In the genomic region with DNA sequence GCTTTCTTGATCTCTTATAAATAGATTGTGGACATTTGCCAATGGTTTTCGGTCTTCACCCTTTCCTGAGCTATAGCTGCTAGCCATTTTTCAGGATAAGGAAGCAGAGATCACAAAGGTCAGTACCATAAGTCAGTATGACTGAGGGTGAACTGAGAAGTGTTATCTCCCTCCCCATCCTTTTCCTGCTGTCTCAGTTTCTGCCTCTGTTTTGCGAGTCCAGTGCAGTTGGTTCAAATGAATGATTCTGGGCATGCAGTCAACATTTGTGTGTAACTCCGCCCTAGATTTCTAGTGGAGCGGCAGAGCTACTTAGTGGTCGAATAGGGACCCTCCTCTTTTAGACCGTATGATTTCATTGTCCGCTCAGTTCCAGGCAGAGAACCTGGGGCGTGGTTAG, we compare ENCODE assay signal across 1 cellular context.
TF ChIP-seq lines count a peak whose summit lies in the region.

No MANE protein-coding gene starts in this region.

TF ChIP-seq in IMR-90, 13 proteins besides CTCF, POLR2A, EP300 and RAD21:
- TF ChIP-seq SMC3 (IDR thresholded peaks at IDR 0.05; ENCODE audit: low read depth, low read length) = no peak
- TF ChIP-seq CHD1 (IDR thresholded peaks at IDR 0.05; ENCODE audit: low read depth, low read length) = no peak
- no peak for TF ChIP-seq BHLHE40 (IDR thresholded peaks at IDR 0.05; ENCODE audit: low read depth, low read length)
- TF ChIP-seq MXI1 (IDR thresholded peaks at IDR 0.05; ENCODE audit: borderline replicate concordance, low read depth, low read length) = no peak
- no peak for TF ChIP-seq RFX5 (IDR thresholded peaks at IDR 0.05; ENCODE audit: low read depth, low read length)
- no peak for TF ChIP-seq NFE2L2 (IDR thresholded peaks at IDR 0.05; ENCODE audit: low read depth, low read length)
- TF ChIP-seq RCOR1 (IDR thresholded peaks at IDR 0.05; ENCODE audit: insufficient replicate concordance, low read length) = no peak
- no peak for TF ChIP-seq CEBPB (IDR thresholded peaks at IDR 0.05; ENCODE audit: low read depth, low read length)
- TF ChIP-seq MAZ (IDR thresholded peaks at IDR 0.05; ENCODE audit: borderline replicate concordance, low read depth, low read length) = no peak
- TF ChIP-seq FOS (IDR thresholded peaks at IDR 0.05; ENCODE audit: low read depth, low read length) = no peak
- TF ChIP-seq, protein P1, sequence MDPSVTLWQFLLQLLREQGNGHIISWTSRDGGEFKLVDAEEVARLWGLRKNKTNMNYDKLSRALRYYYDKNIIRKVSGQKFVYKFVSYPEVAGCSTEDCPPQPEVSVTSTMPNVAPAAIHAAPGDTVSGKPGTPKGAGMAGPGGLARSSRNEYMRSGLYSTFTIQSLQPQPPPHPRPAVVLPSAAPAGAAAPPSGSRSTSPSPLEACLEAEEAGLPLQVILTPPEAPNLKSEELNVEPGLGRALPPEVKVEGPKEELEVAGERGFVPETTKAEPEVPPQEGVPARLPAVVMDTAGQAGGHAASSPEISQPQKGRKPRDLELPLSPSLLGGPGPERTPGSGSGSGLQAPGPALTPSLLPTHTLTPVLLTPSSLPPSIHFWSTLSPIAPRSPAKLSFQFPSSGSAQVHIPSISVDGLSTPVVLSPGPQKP (IDR thresholded peaks at IDR 0.05; ENCODE audit: borderline replicate concordance, low read depth, low read length) = no peak
- no peak for TF ChIP-seq USF2 (IDR thresholded peaks at IDR 0.05; ENCODE audit: low read depth, low read length)
- TF ChIP-seq MAFK (IDR thresholded peaks at IDR 0.05; ENCODE audit: low read depth, low read length) = no peak
TF ChIP-seq in IMR-90: peak in this region for 0.
